ENCODE assay signal across 9 cellular contexts in genomic region chr19:38682195-38682867, GRCh38. TPM values are rescaled to one million over a fixed set of nuclear protein-coding genes. Genes with fewer than 3 reads are reported as not detected.
A peak's percentile ranks its signal among the peaks of the same experiment; 100 is the strongest.
DNase-seq lines count a peak whose midpoint lies in the region; ATAC-seq and TF ChIP-seq lines count a peak whose summit lies in the region.
"Had no signal": no experiment of that assay in that cellular context is flagged by ENCODE, and none has a peak within 500 bp of the region (broad histone marks: within the 10 kb centered on the region; RNA-seq: fewer than 3 reads in every experiment).

No MANE protein-coding gene starts in this region.

- peak overlapping the region; percentile 95 to 99 (median 97) for H3K27ac Mint-ChIP-seq in CD14-positive monocyte

- no peaks in the 10 kb centered on the region for H3K27me3 ChIP-seq in RWPE2 (ENCODE audit: insufficient read depth, poor library complexity, severe bottlenecking)
- no peaks in the 10 kb centered on the region for H3K27me3 ChIP-seq in gastroesophageal sphincter
- H3K27me3 ChIP-seq in prostate gland (replicated peaks; ENCODE audit: insufficient read depth) = no peaks in the 10 kb centered on the region

- H3K4me1 Mint-ChIP-seq in CD14-positive monocyte = peaks cover 96% of the 10 kb centered on the region

- H3K27me3 Mint-ChIP-seq in CD14-positive monocyte (ENCODE audit: low read depth in 3 of 3) = no peaks in the 10 kb centered on the region

- intact Hi-C loops in CD14-positive monocyte (cut with micrococcal nuclease) (loop anchor here in 1 of 2 donors (5.0 kb wide), 1 partner anchor 720 kb away; no protein-coding TSS in a partner anchor), prostate gland (cut with DNase I) (no loop called here)

- WGBS in gastroesophageal sphincter (ENCODE audit: low coverage in 1 of 2), 2 donors = 89% methylated on average over 5 to 11 of the region's 11 CpGs
- 89% methylated on average over 11 of the region's 11 CpGs for WGBS in prostate gland

- DNase-seq in CD14-positive monocyte (ENCODE audit: low spot score) = no peak
- DNase-seq in RWPE2 (ENCODE audit: low spot score) = no peak
- no peak for DNase-seq in prostate gland (ENCODE audit: low spot score)
- no peak for DNase-seq in ureter (ENCODE audit: low spot score)
- DNase-seq: NCI-H187 treated with DMSO at 0.1 percent for 48 hours had no signal

- TF ChIP-seq POLR2A in gastroesophageal sphincter (IDR thresholded peaks at IDR 0.05) (no peak), prostate gland (IDR thresholded peaks at IDR 0.05) (no peak)

- peaks cover 73% of the 10 kb centered on the region for H3K4me1 ChIP-seq in RWPE2 (ENCODE audit: insufficient read depth, poor library complexity, severe bottlenecking)
- peaks cover 29 to 100% (median 53%) of the 10 kb centered on the region in 3 donors for H3K4me1 ChIP-seq in gastroesophageal sphincter
- peaks cover 34% of the 10 kb centered on the region for H3K4me1 ChIP-seq in prostate gland (replicated peaks)

- H3K36me3 ChIP-seq in RWPE2 (ENCODE audit: low read depth) = peaks cover 68% of the 10 kb centered on the region
- H3K36me3 ChIP-seq in gastroesophageal sphincter = no peaks in the 10 kb centered on the region
- H3K36me3 ChIP-seq in prostate gland = no peaks in the 10 kb centered on the region

- H3K4me3 Mint-ChIP-seq in CD14-positive monocyte = peak overlapping the region in 1 of 2 donors; percentile 35

- TF ChIP-seq EP300 in gastroesophageal sphincter (IDR thresholded peaks at IDR 0.05) = no peak

- H3K27ac ChIP-seq in RWPE2 (ENCODE audit: poor library complexity, severe bottlenecking) = peak overlapping the region; percentile 99
- peak overlapping the region; percentile 92 to 97 (median 94) for H3K27ac ChIP-seq in gastroesophageal sphincter
- peak overlapping the region; percentile 94 to 96 for H3K27ac ChIP-seq in prostate gland

- ATAC-seq in RWPE2 (ENCODE audit: low read depth) (no peak), gastroesophageal sphincter (no peak), HG03139 (IDR thresholded peaks at IDR 0.05; ENCODE audit: unreplicated experiment) (no peak), GM19324 (IDR thresholded peaks at IDR 0.05; ENCODE audit: low FRiP score, unreplicated experiment) (no peak), HG02852 (IDR thresholded peaks at IDR 0.05; ENCODE audit: unreplicated experiment) (no peak)

- no peak for TF ChIP-seq CTCF in CD14-positive monocyte (IDR thresholded peaks at IDR 0.05)
- TF ChIP-seq CTCF in RWPE2 (IDR thresholded peaks at IDR 0.05; ENCODE audit: poor library complexity, severe bottlenecking) = no peak
- no peak for TF ChIP-seq CTCF in gastroesophageal sphincter (IDR thresholded peaks at IDR 0.05)
- TF ChIP-seq CTCF in prostate gland (IDR thresholded peaks at IDR 0.05) = no peak

- H3K9me3 Mint-ChIP-seq in CD14-positive monocyte = no peaks in the 10 kb centered on the region

- H3K9me3 ChIP-seq in RWPE2 (ENCODE audit: severe bottlenecking) (no peaks in the 10 kb centered on the region), gastroesophageal sphincter (no peaks in the 10 kb centered on the region), prostate gland (no peaks in the 10 kb centered on the region)

- H3K36me3 Mint-ChIP-seq in CD14-positive monocyte = peaks cover 33% of the 10 kb centered on the region in 2 donors

- H3K4me3 ChIP-seq in RWPE2 (ENCODE audit: severe bottlenecking) (no peak overlapping the region), gastroesophageal sphincter (no peak overlapping the region), prostate gland (no peak overlapping the region)

RNA-seq across cellular contexts. Expression of gene ACTN4, which starts 34.9 kb away (rescaled TPM):
- 10 to 100 TPM in 1 of 2 donors, 1 to 10 TPM in 1; 8.4 to 16.0 TPM for polyA plus RNA-seq in CD14-positive monocyte
- total RNA-seq in gastroesophageal sphincter = 100 to 1,000 TPM; 337 to 938 (median 507) TPM
- total RNA-seq in prostate gland = 100 to 1,000 TPM; 312 to 330 TPM
- total RNA-seq in ureter = 656 TPM
